8 cellular contexts compared by ENCODE assay signal in genomic region chr2:57497489-57498096, GRCh38.
DNase-seq lines count a peak whose midpoint lies in the region; ATAC-seq and TF ChIP-seq lines count a peak whose summit lies in the region.

No MANE protein-coding gene starts in this region.

- intact Hi-C loops in CD14-positive monocyte (cut with micrococcal nuclease), result loop anchor here (5.0 to 10.0 kb wide), 2 partner anchors 113 to 120 kb away; no protein-coding TSS in a partner anchor

- H3K36me3 Mint-ChIP-seq in CD14-positive monocyte, result no peaks in the 10 kb centered on the region
- no peaks in the 10 kb centered on the region for H3K36me3 Mint-ChIP-seq in natural killer cell treated with Interleukin-12 subunit alpha and Interleukin-12 subunit beta and Interleukin-15 and Interleukin-18, amount 100 ng/mL, for 72 hours

- H3K23ac ChIP-seq in neuronal stem cell (ENCODE audit: low read depth, low read length, poor library complexity), result no peak overlapping the region

- no peak overlapping the region for H3K4me3 Mint-ChIP-seq in CD14-positive monocyte
- H3K4me3 Mint-ChIP-seq in natural killer cell treated with Interleukin-12 subunit alpha and Interleukin-12 subunit beta and Interleukin-15 and Interleukin-18, amount 100 ng/mL, for 72 hours, result no peak overlapping the region

- H3K18ac ChIP-seq in neuronal stem cell (ENCODE audit: low read length), result no peak overlapping the region

- no peak overlapping the region for H3K4me2 ChIP-seq in neuronal stem cell (ENCODE audit: insufficient read depth, low read length, poor library complexity, severe bottlenecking)

- no peak overlapping the region for H3K4ac ChIP-seq in neuronal stem cell (ENCODE audit: low read length)

- H2BK120ac ChIP-seq in neuronal stem cell (ENCODE audit: low read depth, low read length), result no peak overlapping the region

- no peak overlapping the region for H3K14ac ChIP-seq in neuronal stem cell (ENCODE audit: low read length)

- no peaks in the 10 kb centered on the region for H3K4me1 ChIP-seq in neuronal stem cell (ENCODE audit: control insufficient read depth in 2 of 2, insufficient read depth in 1 of 2, low read depth in 1 of 2, low read length in 2 of 2)

- no peak overlapping the region for H2AK5ac ChIP-seq in neuronal stem cell (ENCODE audit: low read depth, low read length)

- H3K27me3 ChIP-seq in neuronal stem cell (ENCODE audit: control insufficient read depth in 3 of 3, insufficient read depth in 3 of 3, low read depth in 1 of 3, low read length in 3 of 3), result no peaks in the 10 kb centered on the region

- H2BK5ac ChIP-seq in neuronal stem cell (ENCODE audit: low read length), result no peak overlapping the region

- no peak overlapping the region for H3K27ac Mint-ChIP-seq in CD14-positive monocyte
- no peak overlapping the region for H3K27ac Mint-ChIP-seq in natural killer cell treated with Interleukin-12 subunit alpha and Interleukin-12 subunit beta and Interleukin-15 and Interleukin-18, amount 100 ng/mL, for 72 hours

- no peak overlapping the region for H2AFZ ChIP-seq in neuronal stem cell (ENCODE audit: low read length)

- H3K27me3 Mint-ChIP-seq in CD14-positive monocyte (ENCODE audit: low read depth in 3 of 3), result no peaks in the 10 kb centered on the region
- H3K27me3 Mint-ChIP-seq in natural killer cell treated with Interleukin-12 subunit alpha and Interleukin-12 subunit beta and Interleukin-15 and Interleukin-18, amount 100 ng/mL, for 72 hours, result no peaks in the 10 kb centered on the region

- H3K9me3 ChIP-seq in neuronal stem cell (replicated peaks in 1 of 2; ENCODE audit: control insufficient read depth in 2 of 2, insufficient read depth in 1 of 2, low read depth in 1 of 2, low read length in 2 of 2), result no peaks in the 10 kb centered on the region

- peaks cover 3% of the 10 kb centered on the region for H3K4me1 Mint-ChIP-seq in CD14-positive monocyte
- no peaks in the 10 kb centered on the region for H3K4me1 Mint-ChIP-seq in natural killer cell treated with Interleukin-12 subunit alpha and Interleukin-12 subunit beta and Interleukin-15 and Interleukin-18, amount 100 ng/mL, for 72 hours (ENCODE audit: low read depth in 2 of 2)

- no peak overlapping the region for H3K4me3 ChIP-seq in neuronal stem cell (ENCODE audit: low read length in 2 of 2)

- peaks cover 0 to 1% (median 0%) of the 10 kb centered on the region in 7 donors for H3K9me3 Mint-ChIP-seq in CD14-positive monocyte
- peaks cover 10% of the 10 kb centered on the region for H3K9me3 Mint-ChIP-seq in natural killer cell treated with Interleukin-12 subunit alpha and Interleukin-12 subunit beta and Interleukin-15 and Interleukin-18, amount 100 ng/mL, for 72 hours

- H2BK15ac ChIP-seq in neuronal stem cell (ENCODE audit: low read length), result no peak overlapping the region

- ATAC-seq in GM18867 (IDR thresholded peaks at IDR 0.05; ENCODE audit: unreplicated experiment) (peak; percentile 89), HG03064 (IDR thresholded peaks at IDR 0.05; ENCODE audit: low read depth, unreplicated experiment) (peak; percentile 85)
- no peak for ATAC-seq in natural killer cell treated with Interleukin-12 subunit alpha and Interleukin-12 subunit beta and Interleukin-15 and Interleukin-18, amount 100 ng/mL, for 72 hours

- no peak overlapping the region for H3K9ac ChIP-seq in neuronal stem cell (ENCODE audit: low read depth, low read length, poor library complexity)

- H3K36me3 ChIP-seq in neuronal stem cell (replicated peaks in 1 of 2; ENCODE audit: control insufficient read depth in 2 of 2, insufficient read depth in 2 of 2, low read length in 2 of 2), result no peaks in the 10 kb centered on the region

- no peak overlapping the region for H3K27ac ChIP-seq in neuronal stem cell (replicated peaks; ENCODE audit: low read length)

- no peak overlapping the region for H4K8ac ChIP-seq in neuronal stem cell (ENCODE audit: low read depth, low read length)

- no peaks in the 10 kb centered on the region for H3K79me1 ChIP-seq in neuronal stem cell (ENCODE audit: low read depth, low read length)

- no peak overlapping the region for H4K91ac ChIP-seq in neuronal stem cell (ENCODE audit: low read depth, low read length, poor library complexity)

- H2BK12ac ChIP-seq in neuronal stem cell (ENCODE audit: low read length), result no peak overlapping the region

- DNase-seq in CD14-positive monocyte (ENCODE audit: low spot score) (peak; percentile 51), NCI-H2081 (lab: John Stamatoyannopoulos, UW) (peak; percentile 71 to 75), UCSD-AML1 (lab: John Stamatoyannopoulos, UW; ENCODE audit: unreplicated experiment) (peak; percentile 11), fibroblast of peridontal ligament (ENCODE audit: extremely low read depth) (peak; percentile 53), neuronal stem cell (ENCODE audit: low spot score) (peak; percentile 30)
- no peak for DNase-seq in natural killer cell treated with Interleukin-12 subunit alpha and Interleukin-12 subunit beta and Interleukin-15 and Interleukin-18, amount 100 ng/mL, for 72 hours (ENCODE audit: low spot score)

- WGBS in neuronal stem cell (ENCODE audit: extremely low coverage in 2 of 2, insufficient read length in 2 of 2, insufficient replicate concordance in 1 of 2), 2 donors, result no CpG with 5 or more reads among the region's 3 CpGs

- TF ChIP-seq CTCF in CD14-positive monocyte (IDR thresholded peaks at IDR 0.05), result peak; percentile 75

Comparison
In these comparisons a context has a peak if more than half of its experiments do, and no peak if none do; other contexts are left out.
1. ATAC-seq: peak in GM18867 (single experiment) and HG03064 (single experiment); none in natural killer cell treated with Interleukin-12 subunit alpha and Interleukin-12 subunit beta and Interleukin-15 and Interleukin-18, amount 100 ng/mL, for 72 hours (0 of 2).